36 cellular contexts compared by ENCODE assay signal in genomic region chr13:94679614-94680013, GRCh38. TPM values are rescaled to one million over a fixed set of nuclear protein-coding genes. Genes with fewer than 3 reads are reported as not detected.
"Had no signal": no experiment of that assay in that cellular context is flagged by ENCODE, and none has a peak within 500 bp of the region (broad histone marks: within the 10 kb centered on the region; RNA-seq: fewer than 3 reads in every experiment).

No MANE protein-coding gene starts in this region.

- H3K4me1 ChIP-seq: adrenal gland, body of pancreas, colonic mucosa, esophagus muscularis mucosa, gastroesophageal sphincter, heart right ventricle had no signal

- ATAC-seq: activated CD8-positive, alpha-beta memory T cell treated with anti-CD3 and anti-CD28 coated beads, Interleukin-2, amount 10 ng/mL, durations not matched to agents 7 days and 5 days; activated CD8-positive, alpha-beta T cell treated with anti-CD3 and anti-CD28 coated beads, Interleukin-2, amount 10 ng/mL, durations not matched to agents 7 days and 5 days; activated naive CD8-positive, alpha-beta T cell treated with anti-CD3 and anti-CD28 coated beads, Interleukin-2, amount 50 U/mL, for 24 hours; body of pancreas; gastroesophageal sphincter; heart right ventricle; T-helper 17 cell had no signal

- H3K4me2 ChIP-seq: hepatocyte had no signal

- H2AFZ ChIP-seq: hepatocyte had no signal

- DNase-seq: activated CD4-positive, alpha-beta memory T cell treated with anti-CD3 and anti-CD28 coated beads for 36 hours; activated CD4-positive, alpha-beta T cell treated with anti-CD3 and anti-CD28 coated beads for 4 hours; activated CD4-positive, CD25-positive, alpha-beta regulatory T cell; activated CD4-positive, CD25-positive, alpha-beta regulatory T cell treated with anti-CD3 and anti-CD28 coated beads, Interleukin-2, amount 50 U/mL, for 72 hours; activated CD8-positive, alpha-beta memory T cell treated with anti-CD3 and anti-CD28 coated beads, Interleukin-2, amount 10 ng/mL, durations not matched to agents 7 days and 5 days; activated CD8-positive, alpha-beta memory T cell treated with anti-CD3 and anti-CD28 coated beads, Interleukin-2, amount 50 U/mL, for 4 hours; activated CD8-positive, alpha-beta T cell treated with anti-CD3 and anti-CD28 coated beads, Interleukin-2, amount 10 ng/mL, durations not matched to agents 7 days and 5 days; activated effector memory CD4-positive, alpha-beta T cell treated with anti-CD3 and anti-CD28 coated beads, Interleukin-2, amount 50 U/mL, for 16 hours; activated naive CD4-positive, alpha-beta T cell treated with anti-CD3 and anti-CD28 coated beads for 36 hours; activated naive CD8-positive, alpha-beta T cell treated with anti-CD3 and anti-CD28 coated beads for 36 hours; activated naive CD8-positive, alpha-beta T cell treated with anti-CD3 and anti-CD28 coated beads, Interleukin-2, amount 50 U/mL, for 24 hours; activated T-cell treated with anti-CD3 and anti-CD28 coated beads, Interleukin-2, amount 50 U/mL, for 1 hour; activated T-cell treated with anti-CD3 and anti-CD28 coated beads, Interleukin-2, amount 50 U/mL, for 48 hours; adrenal gland; amygdala; aorta; body of pancreas; central memory CD4-positive, alpha-beta T cell; cerebellar nuclear complex; colonic mucosa; effector memory CD4-positive, alpha-beta T cell; endodermal cell; foreskin melanocyte; heart right ventricle; T-helper 1 cell; T-helper 17 cell; T1000 had no signal

- H3K27me3 ChIP-seq: body of pancreas, colonic mucosa had no signal

- H3K27ac ChIP-seq: adrenal gland, body of pancreas, cardiac muscle cell, colonic mucosa, esophagus muscularis mucosa, gastroesophageal sphincter, heart right ventricle, hepatocyte had no signal

- H3K79me2 ChIP-seq: hepatocyte had no signal

- H3K36me3 ChIP-seq: adrenal gland, cardiac muscle cell, colonic mucosa, esophagus muscularis mucosa, gastroesophageal sphincter, heart right ventricle had no signal

- H3K9me3 ChIP-seq: adrenal gland, body of pancreas, colonic mucosa, esophagus muscularis mucosa, gastroesophageal sphincter, heart right ventricle had no signal

- H3K4me3 ChIP-seq: adrenal gland, body of pancreas, cardiac muscle cell, colonic mucosa, esophagus muscularis mucosa, gastroesophageal sphincter, heart right ventricle, hepatocyte had no signal

RNA-seq across cellular contexts. Expression of gene SOX21, which starts 32.7 kb away (rescaled TPM):
- total RNA-seq: activated CD4-positive, alpha-beta memory T cell treated with anti-CD3 and anti-CD28 coated beads for 36 hours; activated CD8-positive, alpha-beta memory T cell treated with anti-CD3 and anti-CD28 coated beads for 36 hours; activated CD8-positive, alpha-beta memory T cell treated with anti-CD3 and anti-CD28 coated beads, Interleukin-2, amount 10 ng/mL, durations not matched to agents 7 days and 5 days; activated CD8-positive, alpha-beta T cell treated with anti-CD3 and anti-CD28 coated beads, Interleukin-2, amount 10 ng/mL, durations not matched to agents 7 days and 5 days; activated naive CD4-positive, alpha-beta T cell treated with anti-CD3 and anti-CD28 coated beads for 36 hours; activated naive CD8-positive, alpha-beta T cell treated with anti-CD3 and anti-CD28 coated beads for 36 hours; activated T-helper 1 cell treated with anti-CD3 and anti-CD28 coated beads, Interleukin-12 subunit alpha, Interleukin-12 subunit beta, Interleukin-2, Interleukin-4 antibody, amounts not matched to agents 30 ng/mL and 10 ng/mL and 1 ng/mL, durations not matched to agents 14 hours and 24 hours and 36 hours; adrenal gland; aorta; cardiac muscle cell; colonic mucosa; esophagus muscularis mucosa; fibroblast of lung; fibroblast of villous mesenchyme; glomerular endothelial cell; heart right ventricle; T-helper 17 cell had no signal
- polyA plus RNA-seq: adrenal gland, cardiac muscle cell, fibroblast of lung, heart right ventricle had no signal
